ENCODE assay signal across 9 cellular contexts in genomic region chr5:147509710-147510651, GRCh38. TPM values are rescaled to one million over a fixed set of nuclear protein-coding genes. Genes with fewer than 3 reads are reported as not detected.
DNase-seq lines count a peak whose midpoint lies in the region; ATAC-seq, FAIRE-seq and TF ChIP-seq lines count a peak whose summit lies in the region.
"Had no signal": no experiment of that assay in that cellular context is flagged by ENCODE, and none has a peak within 500 bp of the region (broad histone marks: within the 10 kb centered on the region; RNA-seq: fewer than 3 reads in every experiment).

Gene DPYSL3 (minus strand): TSS chr5:147510068. CDS start chr5:147509858, 210 bp downstream.

- ATAC-seq in mucosa of descending colon (peak; percentile 84), upper lobe of left lung (ENCODE audit: low FRiP score in 2 of 2) (peak; percentile 82 to 93), HG02678 (IDR thresholded peaks at IDR 0.05; ENCODE audit: unreplicated experiment) (no peak)
- ATAC-seq: K562 had no signal

- FAIRE-seq in D721Med (lab: Jason Lieb, UNC), result no peak
- FAIRE-seq: K562 had no signal

- TF ChIP-seq CTCF in D721Med (IDR thresholded peaks at IDR 0.05; ENCODE audit: insufficient read depth, missing control alignments), result peak; percentile 12
- TF ChIP-seq CTCF in HL-60 (IDR thresholded peaks at IDR 0.05; ENCODE audit: insufficient read depth, low read length), result no peak
- peak in 1 of 2 donors; percentile 32 for TF ChIP-seq CTCF in fibroblast of lung (conservative IDR thresholded peaks at IDR 0.05 in 1 of 2, IDR thresholded peaks at IDR 0.05 in 1 of 2; ENCODE audit: low read depth in 1 of 2, low read length in 2 of 2)
- TF ChIP-seq CTCF in mucosa of descending colon (IDR thresholded peaks at IDR 0.05), result no peak
- peak in 5 of 6 experiments; percentile 14 to 50 (median 19) for TF ChIP-seq CTCF in upper lobe of left lung (IDR thresholded peaks at IDR 0.05)

- peak within 1 kb of the TSS; percentile 87 for H3K4me2 ChIP-seq in fibroblast of lung (ENCODE audit: extremely low read depth, insufficient read depth, low read length)

- H3K4me1 ChIP-seq in fibroblast of lung (ENCODE audit: control insufficient read depth, extremely low read depth, insufficient read depth, low read length), result no peaks in the 10 kb centered on the region
- H3K4me1 ChIP-seq in mucosa of descending colon (ENCODE audit: low read depth), result peaks cover 6% of the 10 kb centered on the region
- H3K4me1 ChIP-seq in upper lobe of left lung, result peaks cover 2 to 19% (median 12%) of the 10 kb centered on the region in 4 donors

- WGBS in upper lobe of left lung, 2 donors, result 5 to 16% methylated on average over 11 to 47 of the region's 66 CpGs

- no peaks in the 10 kb centered on the region for H3K36me3 ChIP-seq in fibroblast of lung (ENCODE audit: control insufficient read depth, insufficient read depth, low read length)
- H3K36me3 ChIP-seq in mucosa of descending colon (ENCODE audit: low read depth), result no peaks in the 10 kb centered on the region
- no peaks in the 10 kb centered on the region for H3K36me3 ChIP-seq in upper lobe of left lung

- TF ChIP-seq EP300 in upper lobe of left lung (IDR thresholded peaks at IDR 0.05), result no peak

- H3K27ac ChIP-seq in HL-60 (replicated peaks) (no peak within 1 kb of the TSS), fibroblast of lung (ENCODE audit: insufficient read depth, low read length) (peak within 1 kb of the TSS; percentile 91), upper lobe of left lung (peak within 1 kb of the TSS; percentile 81 to 85 (median 84))

- peak within 1 kb of the TSS; percentile 89 for H3K9ac ChIP-seq in fibroblast of lung (ENCODE audit: insufficient read depth, low read length)

- H3K27me3 ChIP-seq in HL-60 (ENCODE audit: insufficient read depth, poor library complexity, severe bottlenecking), result peaks cover 36% of the 10 kb centered on the region
- H3K27me3 ChIP-seq in fibroblast of lung (ENCODE audit: control insufficient read depth, insufficient read depth, low read length), result no peaks in the 10 kb centered on the region
- peaks cover 0 to 12% (median 3%) of the 10 kb centered on the region in 4 donors for H3K27me3 ChIP-seq in upper lobe of left lung

- intact Hi-C loops in mucosa of descending colon (cut with DNase I, micrococcal nuclease), result loop anchor here in 1 of 2 donors (10.0 kb wide), 2 partner anchors 45 to 55 kb away; no protein-coding TSS in a partner anchor

- H3K79me2 ChIP-seq in fibroblast of lung (ENCODE audit: control insufficient read depth, insufficient read depth, low read length), result peaks cover 39% of the 10 kb centered on the region

- peak within 1 kb of the TSS; percentile 64 for H2AFZ ChIP-seq in fibroblast of lung (ENCODE audit: low read length)

- H3K9me3 ChIP-seq in fibroblast of lung (ENCODE audit: control insufficient read depth, insufficient read depth, low read depth, low read length), result no peaks in the 10 kb centered on the region
- H3K9me3 ChIP-seq in mucosa of descending colon, result no peaks in the 10 kb centered on the region
- no peaks in the 10 kb centered on the region for H3K9me3 ChIP-seq in upper lobe of left lung

- peak in 1 of 4 donors; percentile 53 for TF ChIP-seq POLR2A in upper lobe of left lung (IDR thresholded peaks at IDR 0.05)

- H3K4me3 ChIP-seq in HL-60 (replicated peaks; ENCODE audit: insufficient read depth, low read length) (peak within 1 kb of the TSS; percentile 15), fibroblast of lung (replicated peaks in 1 of 4; ENCODE audit: control extremely low read depth in 1 of 4, insufficient read depth in 1 of 4, low read depth in 3 of 4, low read length in 4 of 4) (peak within 1 kb of the TSS; percentile 76 to 89 (median 85)), mucosa of descending colon (peak within 1 kb of the TSS; percentile 11), upper lobe of left lung (peak within 1 kb of the TSS; percentile 50 to 73 (median 58))
- H3K4me3 ChIP-seq: K562 had no signal

- DNase-seq in D721Med (ENCODE audit: insufficient read length, low spot score), result no peak
- DNase-seq in HL-60 (ENCODE audit: low read depth in 1 of 2, low spot score in 1 of 2), result peak in 1 of 2 experiments; percentile 23
- peak; percentile 80 for DNase-seq in SKM-1 treated with dmso at 0.1 percent for 144 hours (lab: John Stamatoyannopoulos, UW; ENCODE audit: unreplicated experiment)
- peak; percentile 79 to 85 for DNase-seq in fibroblast of lung (ENCODE audit: low read depth in 2 of 2)
- peak; percentile 47 to 69 (median 66) for DNase-seq in mucosa of descending colon
- peak; percentile 36 to 91 for DNase-seq in upper lobe of left lung
- DNase-seq in NK-92 (lab: John Stamatoyannopoulos, UW; ENCODE audit: unreplicated experiment), result no peak

- H4K20me1 ChIP-seq in fibroblast of lung (ENCODE audit: control insufficient read depth, extremely low read depth, insufficient read depth, low read length), result no peaks in the 10 kb centered on the region

RNA-seq across cellular contexts. Expression of gene DPYSL3, which starts in this region (rescaled TPM):
- total RNA-seq in fibroblast of lung (135 and 206 TPM in 2 replicates), mucosa of descending colon (100 to 1,000 TPM in 1 of 3 donors, 10 to 100 TPM in 2; 12.0 to 134 (median 31.1) TPM), upper lobe of left lung (10 to 100 TPM; 24.4 to 85.1 (median 40.6) TPM)
- 52.4 and 158 TPM in 2 replicates for polyA plus RNA-seq in fibroblast of lung
- 44.8 and 140 TPM in 2 replicates for polyA plus RNA-seq in fibroblast of lung (2012)
- polyA minus RNA-seq in fibroblast of lung (ENCODE audit: low replicate concordance), result 202 and 569 TPM in 2 replicates

Comparison
In these comparisons a context has a peak if more than half of its experiments do, and no peak if none do; other contexts are left out.
1. DNase-seq: peak in SKM-1 treated with dmso at 0.1 percent for 144 hours (single experiment), fibroblast of lung (2 of 2), mucosa of descending colon (3 of 3) and upper lobe of left lung (2 of 2); none in D721Med (single experiment) and NK-92 (single experiment).
2. CTCF ChIP-seq: peak in D721Med (single experiment) and upper lobe of left lung (5 of 6); none in HL-60 (single experiment) and mucosa of descending colon (single experiment).
3. H3K4me3 ChIP-seq: peak in every context shown above with its lines; median percentile 85 in fibroblast of lung; 58 in upper lobe of left lung; 15 in HL-60; 11 in mucosa of descending colon.